ENCODE assay signal across 15 cellular contexts in genomic region chr10:24707445-24707844, GRCh38. TPM values are rescaled to one million over a fixed set of nuclear protein-coding genes. Genes with fewer than 3 reads are reported as not detected.
DNase-seq lines count a peak whose midpoint lies in the region; ATAC-seq and TF ChIP-seq lines count a peak whose summit lies in the region.
"Had no signal": no experiment of that assay in that cellular context is flagged by ENCODE, and none has a peak within 500 bp of the region (broad histone marks: within the 10 kb centered on the region; RNA-seq: fewer than 3 reads in every experiment).

No MANE protein-coding gene starts in this region.

- intact Hi-C loops in IMR-90 (cut with micrococcal nuclease), result no loop called here

- H3K4me3 ChIP-seq in IMR-90 (ENCODE audit: insufficient read depth, low read depth, low read length), result no peak overlapping the region
- H3K4me3 ChIP-seq in WERI-Rb-1 (ENCODE audit: low read depth, low read length), result no peak overlapping the region

- BruUV-seq in IMR-90 (replicated peaks; lab: Mats Ljungman, UMichigan), result no TSS peak

- H2BK120ac ChIP-seq in IMR-90 (ENCODE audit: low read depth, low read length), result no peak overlapping the region; the same call in 1 of the 2 replicates

- H3K9me3 ChIP-seq in IMR-90 (ENCODE audit: control insufficient read depth, insufficient read depth, low read length), result no peaks in the 10 kb centered on the region
- no peaks in the 10 kb centered on the region for H3K9me3 ChIP-seq in WERI-Rb-1 (ENCODE audit: severe bottlenecking)

- TF ChIP-seq CTCF in IMR-90 (conservative IDR thresholded peaks at IDR 0.05; ENCODE audit: low read depth, low read length) (no peak), WERI-Rb-1 (IDR thresholded peaks at IDR 0.05; ENCODE audit: low read depth, low read length) (no peak)

- 0 out of 3 replicates have a peak overlapping the region, but pooled peaks have one; percentile 57 for H2BK15ac ChIP-seq in IMR-90 (ENCODE audit: low read depth, low read length)

- no peaks in the 10 kb centered on the region for H3K27me3 Mint-ChIP-seq in activated naive CD8-positive, alpha-beta T cell treated with anti-CD3 and anti-CD28 coated beads, Interleukin-2, amount 50 U/mL, for 24 hours
- no peaks in the 10 kb centered on the region for H3K27me3 Mint-ChIP-seq in activated naive CD8-positive, alpha-beta T cell treated with anti-CD3 and anti-CD28 coated beads for 36 hours
- no peaks in the 10 kb centered on the region for H3K27me3 Mint-ChIP-seq in stimulated activated memory B cell treated with anti-CD40 and anti-IgM and Interleukin-4, amounts not matched to agents 10 μg/mL and 1 μg/mL and 100 μg/mL, for 72 hours
- H3K27me3 Mint-ChIP-seq: brain had no signal

- H2AFZ ChIP-seq in IMR-90 (replicated peaks; ENCODE audit: low read length, poor library complexity), result no peak overlapping the region

- no peak for TF ChIP-seq RAD21 in IMR-90 (IDR thresholded peaks at IDR 0.05; ENCODE audit: low read length)

- DNase-seq in activated naive CD8-positive, alpha-beta T cell treated with anti-CD3 and anti-CD28 coated beads, Interleukin-2, amount 50 U/mL, for 24 hours, result no peak
- no peak for DNase-seq in activated naive CD8-positive, alpha-beta T cell treated with anti-CD3 and anti-CD28 coated beads for 36 hours
- DNase-seq in IMR-90 (no peak), WERI-Rb-1 (no peak), NCI-H2227 treated with DMSO at 0.1 percent for 48 hours (lab: John Stamatoyannopoulos, UW) (no peak), NCI-H1105 treated with DMSO at 0.1 percent for 48 hours (lab: John Stamatoyannopoulos, UW) (no peak)
- DNase-seq: activated CD8-positive, alpha-beta memory T cell treated with anti-CD3 and anti-CD28 coated beads for 24 hours; C1 segment of cervical spinal cord; GF-D8; naive thymus-derived CD8-positive, alpha-beta T cell; NCI-H524; stimulated activated naive CD4-positive, alpha-beta T cell treated with Interleukin-2 at 50 U/mL for 16 hours had no signal

- H3K23ac ChIP-seq in IMR-90 (ENCODE audit: low read depth, low read length), result 0 out of 2 replicates have a peak overlapping the region, but pooled peaks have one; percentile 33

- no peaks in the 10 kb centered on the region for H3K36me3 Mint-ChIP-seq in activated naive CD8-positive, alpha-beta T cell treated with anti-CD3 and anti-CD28 coated beads, Interleukin-2, amount 50 U/mL, for 24 hours (ENCODE audit: low read depth)
- no peaks in the 10 kb centered on the region for H3K36me3 Mint-ChIP-seq in activated naive CD8-positive, alpha-beta T cell treated with anti-CD3 and anti-CD28 coated beads for 36 hours
- H3K36me3 Mint-ChIP-seq in stimulated activated memory B cell treated with anti-CD40 and anti-IgM and Interleukin-4, amounts not matched to agents 10 μg/mL and 1 μg/mL and 100 μg/mL, for 72 hours, result no peaks in the 10 kb centered on the region

- H4K8ac ChIP-seq in IMR-90 (ENCODE audit: low read depth in 2 of 2, low read length in 2 of 2), result peak overlapping the region in 1 of 2 experiments; percentile 33; a peak in 1 of 4 replicates

- H2AK5ac ChIP-seq in IMR-90 (ENCODE audit: low read depth, low read length), result 0 out of 2 replicates have a peak overlapping the region, but pooled peaks have one; percentile 18

- H3K9me1 ChIP-seq in IMR-90 (ENCODE audit: insufficient read depth, low read length), result peaks cover 21% of the 10 kb centered on the region

- peak overlapping the region; percentile 47; the same call in 1 of the 2 replicates for H3K4ac ChIP-seq in IMR-90 (ENCODE audit: low read depth, low read length)

- H3K27me3 ChIP-seq in IMR-90 (ENCODE audit: control insufficient read depth, insufficient read depth, low read length) (no peaks in the 10 kb centered on the region), WERI-Rb-1 (ENCODE audit: insufficient read depth, low read depth, severe bottlenecking) (no peaks in the 10 kb centered on the region)

- H3K36me3 ChIP-seq in IMR-90 (ENCODE audit: control insufficient read depth, insufficient read depth, low read length) (no peaks in the 10 kb centered on the region), WERI-Rb-1 (no peaks in the 10 kb centered on the region)

- CTCF ChIA-PET in IMR-90 (lab: Yijun Ruan, JAX), result interaction anchor here (0.9 to 1.1 kb wide), 3 partner anchors 90 to 374 kb away, joined by 3 to 6 read pairs (median 3); no protein-coding TSS in a partner anchor

- dilution Hi-C loops in IMR-90 (cut with HindIII; ENCODE audit: low sequenced_read_pairs, unreplicated experiment), result no loop called here

- no peaks in the 10 kb centered on the region for H3K9me3 Mint-ChIP-seq in activated naive CD8-positive, alpha-beta T cell treated with anti-CD3 and anti-CD28 coated beads, Interleukin-2, amount 50 U/mL, for 24 hours
- H3K9me3 Mint-ChIP-seq in activated naive CD8-positive, alpha-beta T cell treated with anti-CD3 and anti-CD28 coated beads for 36 hours, result no peaks in the 10 kb centered on the region
- no peaks in the 10 kb centered on the region for H3K9me3 Mint-ChIP-seq in stimulated activated memory B cell treated with anti-CD40 and anti-IgM and Interleukin-4, amounts not matched to agents 10 μg/mL and 1 μg/mL and 100 μg/mL, for 72 hours
- H3K9me3 Mint-ChIP-seq: brain; naive thymus-derived CD8-positive, alpha-beta T cell had no signal

- POLR2A ChIA-PET in IMR-90 (lab: Charles Lee; ENCODE audit: unreplicated experiment), result no interaction called here

- no peak overlapping the region for H2BK20ac ChIP-seq in IMR-90 (ENCODE audit: low read depth, low read length)

- H2AK9ac ChIP-seq in IMR-90 (replicated peaks; ENCODE audit: low read depth, low read length, poor library complexity), result no peak overlapping the region

- H3K4me3 Mint-ChIP-seq in activated naive CD8-positive, alpha-beta T cell treated with anti-CD3 and anti-CD28 coated beads, Interleukin-2, amount 50 U/mL, for 24 hours, result no peak overlapping the region
- no peak overlapping the region for H3K4me3 Mint-ChIP-seq in activated naive CD8-positive, alpha-beta T cell treated with anti-CD3 and anti-CD28 coated beads for 36 hours
- H3K4me3 Mint-ChIP-seq in stimulated activated memory B cell treated with anti-CD40 and anti-IgM and Interleukin-4, amounts not matched to agents 10 μg/mL and 1 μg/mL and 100 μg/mL, for 72 hours, result no peak overlapping the region
- H3K4me3 Mint-ChIP-seq: brain; naive thymus-derived CD8-positive, alpha-beta T cell had no signal

- peak overlapping the region; percentile 20; the same call in 1 of the 2 replicates for H3K14ac ChIP-seq in IMR-90 (replicated peaks; ENCODE audit: low read depth, low read length)

- peaks cover 68% of the 10 kb centered on the region for H4K20me1 ChIP-seq in IMR-90 (ENCODE audit: insufficient read depth, low read length)

- peak; percentile 95 for ATAC-seq in activated naive CD8-positive, alpha-beta T cell treated with anti-CD3 and anti-CD28 coated beads, Interleukin-2, amount 50 U/mL, for 24 hours
- ATAC-seq in HG02571 (IDR thresholded peaks at IDR 0.05; ENCODE audit: unreplicated experiment), result peak; percentile 83
- ATAC-seq in IMR-90 (ENCODE audit: low read depth), result no peak
- ATAC-seq in stimulated activated memory B cell treated with anti-CD40 and anti-IgM and Interleukin-4, amounts not matched to agents 10 μg/mL and 1 μg/mL and 100 μg/mL, for 72 hours, result peak; percentile 45

- in situ Hi-C loops in IMR-90 (cut with MboI; ENCODE audit: low sequenced_read_pairs), result loop anchor here (25.0 kb wide), 1 partner anchor 255 kb away; the partner anchor contains the start of gene PRTFDC1

- H4K91ac ChIP-seq in IMR-90 (ENCODE audit: insufficient read depth, low read depth, low read length), result no peak overlapping the region

- H3K4me1 Mint-ChIP-seq in activated naive CD8-positive, alpha-beta T cell treated with anti-CD3 and anti-CD28 coated beads, Interleukin-2, amount 50 U/mL, for 24 hours, result peaks cover 3% of the 10 kb centered on the region
- H3K4me1 Mint-ChIP-seq in activated naive CD8-positive, alpha-beta T cell treated with anti-CD3 and anti-CD28 coated beads for 36 hours, result no peaks in the 10 kb centered on the region
- peaks cover 21% of the 10 kb centered on the region for H3K4me1 Mint-ChIP-seq in stimulated activated memory B cell treated with anti-CD40 and anti-IgM and Interleukin-4, amounts not matched to agents 10 μg/mL and 1 μg/mL and 100 μg/mL, for 72 hours

- H3K79me1 ChIP-seq in IMR-90 (ENCODE audit: low read depth in 1 of 2, low read length in 2 of 2), result peaks cover 19 to 73% of the 10 kb centered on the region in 2 experiments; a peak in 3 of 4 replicates

- H3K18ac ChIP-seq in IMR-90 (ENCODE audit: low read depth, low read length), result no peak overlapping the region; the same call in 1 of the 2 replicates

- TF ChIP-seq POLR2A in IMR-90 (IDR thresholded peaks at IDR 0.05; ENCODE audit: low read depth, low read length), result no peak

- H3K27ac Mint-ChIP-seq in activated naive CD8-positive, alpha-beta T cell treated with anti-CD3 and anti-CD28 coated beads, Interleukin-2, amount 50 U/mL, for 24 hours, result no peak overlapping the region
- no peak overlapping the region for H3K27ac Mint-ChIP-seq in activated naive CD8-positive, alpha-beta T cell treated with anti-CD3 and anti-CD28 coated beads for 36 hours
- no peak overlapping the region for H3K27ac Mint-ChIP-seq in stimulated activated memory B cell treated with anti-CD40 and anti-IgM and Interleukin-4, amounts not matched to agents 10 μg/mL and 1 μg/mL and 100 μg/mL, for 72 hours
- H3K27ac Mint-ChIP-seq: brain; naive thymus-derived CD8-positive, alpha-beta T cell had no signal

- no peak overlapping the region for H3K9ac ChIP-seq in IMR-90 (ENCODE audit: low read depth, low read length)

- WGBS in IMR-90 (ENCODE audit: extremely low coverage in 2 of 2, insufficient read length in 1 of 2), 2 experiments, result 61% methylated on average over 3 of the region's 3 CpGs; no CpG with 5 or more reads in 1 of the 2 experiments

- H3K4me2 ChIP-seq in IMR-90 (ENCODE audit: low read depth, low read length), result peak overlapping the region; percentile 43; the same call in 1 of the 2 replicates

- H3K56ac ChIP-seq in IMR-90 (ENCODE audit: extremely low read depth, insufficient read depth, low read length), result no peak overlapping the region

- H2BK5ac ChIP-seq in IMR-90 (ENCODE audit: low read depth, low read length, poor library complexity, severe bottlenecking), result peak overlapping the region; percentile 65

- peaks cover 14% of the 10 kb centered on the region for H3K4me1 ChIP-seq in IMR-90 (ENCODE audit: control insufficient read depth, insufficient read depth, low read length)

- H3K27ac ChIP-seq in IMR-90 (ENCODE audit: insufficient read depth, low read length) (no peak overlapping the region), WERI-Rb-1 (no peak overlapping the region)

- H4K5ac ChIP-seq in IMR-90 (ENCODE audit: low read depth, low read length), result no peak overlapping the region

TF ChIP-seq in IMR-90, 13 proteins besides CTCF, POLR2A, EP300 and RAD21 (continues in another document):
- TF ChIP-seq MXI1 (IDR thresholded peaks at IDR 0.05; ENCODE audit: borderline replicate concordance, low read depth, low read length), result no peak
- no peak for TF ChIP-seq RCOR1 (IDR thresholded peaks at IDR 0.05; ENCODE audit: insufficient replicate concordance, low read length)
- no peak for TF ChIP-seq FOS (IDR thresholded peaks at IDR 0.05; ENCODE audit: low read depth, low read length)

RNA-seq across cellular contexts. Expression of gene ARHGAP21, which starts 16.2 kb away (rescaled TPM):
- 10 to 100 TPM; 22.1 to 22.4 TPM for total RNA-seq in activated naive CD8-positive, alpha-beta T cell treated with anti-CD3 and anti-CD28 coated beads for 36 hours
- 92.5 and 94.3 TPM in 2 replicates for total RNA-seq in IMR-90 (2012; rRNA removed)
- polyA plus RNA-seq in IMR-90 (2012; rRNA removed), result 43.3 and 44.9 TPM in 2 replicates
- polyA plus RNA-seq in IMR-90 (2012; cell fraction: cytosol; rRNA removed), result 10.8 and 11.9 TPM in 2 replicates
- 27.8 and 127 TPM in 2 replicates for polyA plus RNA-seq in IMR-90 (2012; cell fraction: nucleus; rRNA removed; ENCODE audit: low replicate concordance)
